18 cellular contexts compared by ENCODE assay signal in genomic region chr20:49420811-49421295, GRCh38.
A peak's percentile ranks its signal among the peaks of the same experiment; 100 is the strongest.
DNase-seq lines count a peak whose midpoint lies in the region; ATAC-seq and TF ChIP-seq lines count a peak whose summit lies in the region.
"Had no signal": no experiment of that assay in that cellular context is flagged by ENCODE, and none has a peak within 500 bp of the region (broad histone marks: within the 10 kb centered on the region; RNA-seq: fewer than 3 reads in every experiment).

No MANE protein-coding gene starts in this region.

- H3K27me3 Mint-ChIP-seq in activated T-helper 1 cell treated with anti-CD3 and anti-CD28 coated beads, Interleukin-12 subunit alpha, Interleukin-12 subunit beta, Interleukin-2, Interleukin-4 antibody, amounts not matched to agents 30 ng/mL and 10 ng/mL and 1 ng/mL, durations not matched to agents 14 hours and 24 hours and 36 hours (ENCODE audit: insufficient read depth) = peaks cover 20% of the 10 kb centered on the region
- H3K27me3 Mint-ChIP-seq: brain had no signal

- no peaks in the 10 kb centered on the region for H3K9me3 ChIP-seq in GM23248 (ENCODE audit: low read depth)
- H3K9me3 ChIP-seq in right cardiac atrium (ENCODE audit: control insufficient read depth, low read length) = no peaks in the 10 kb centered on the region
- H3K9me3 ChIP-seq in psoas muscle = no peaks in the 10 kb centered on the region

- H3K4me1 ChIP-seq in GM23248 (ENCODE audit: insufficient read depth) (no peaks in the 10 kb centered on the region), right cardiac atrium (ENCODE audit: control insufficient read depth, insufficient read depth, low read length) (peaks cover 4% of the 10 kb centered on the region), psoas muscle (peaks cover 33% of the 10 kb centered on the region)

- H3K27ac Mint-ChIP-seq in activated T-helper 1 cell treated with anti-CD3 and anti-CD28 coated beads, Interleukin-12 subunit alpha, Interleukin-12 subunit beta, Interleukin-2, Interleukin-4 antibody, amounts not matched to agents 30 ng/mL and 10 ng/mL and 1 ng/mL, durations not matched to agents 14 hours and 24 hours and 36 hours = no peak overlapping the region
- H3K27ac Mint-ChIP-seq: activated naive CD8-positive, alpha-beta T cell; CD4-positive, CD25-positive, alpha-beta regulatory T cell; H9; naive thymus-derived CD4-positive, alpha-beta T cell; stimulated activated naive B cell treated with anti-CD40 and anti-IgM and Interleukin-4, amounts not matched to agents 10 μg/mL and 1 μg/mL and 100 μg/mL, for 72 hours had no signal

- H3K4me3 ChIP-seq in GM23248 = no peak overlapping the region
- H3K4me3 ChIP-seq in cardiac fibroblast (replicated peaks in 1 of 2; ENCODE audit: low read depth in 2 of 2, low read length in 2 of 2) = no peak overlapping the region
- no peak overlapping the region for H3K4me3 ChIP-seq in right cardiac atrium (ENCODE audit: low read length)
- H3K4me3 ChIP-seq in psoas muscle = no peak overlapping the region

- no peaks in the 10 kb centered on the region for H3K9me3 Mint-ChIP-seq in activated T-helper 1 cell treated with anti-CD3 and anti-CD28 coated beads, Interleukin-12 subunit alpha, Interleukin-12 subunit beta, Interleukin-2, Interleukin-4 antibody, amounts not matched to agents 30 ng/mL and 10 ng/mL and 1 ng/mL, durations not matched to agents 14 hours and 24 hours and 36 hours
- H3K9me3 Mint-ChIP-seq: H9; naive thymus-derived CD4-positive, alpha-beta T cell; stimulated activated naive B cell treated with anti-CD40 and anti-IgM and Interleukin-4, amounts not matched to agents 10 μg/mL and 1 μg/mL and 100 μg/mL, for 72 hours had no signal

- H3K36me3 ChIP-seq in GM23248 (ENCODE audit: low read depth) (no peaks in the 10 kb centered on the region), psoas muscle (ENCODE audit: insufficient read depth in 1 of 2, low read depth in 1 of 2) (no peaks in the 10 kb centered on the region)

- intact Hi-C loops in right cardiac atrium (cut with DNase I) = no loop called here
- intact Hi-C loops in psoas muscle (cut with DNase I) = no loop called here
- intact Hi-C loops in activated T-helper 1 cell treated with anti-CD3 and anti-CD28 coated beads, Interleukin-12 subunit alpha, Interleukin-12 subunit beta, Interleukin-2, Interleukin-4 antibody, amounts not matched to agents 30 ng/mL and 10 ng/mL and 1 ng/mL, durations not matched to agents 14 hours and 24 hours and 36 hours (cut with micrococcal nuclease) = no loop called here

- H3K36me3 Mint-ChIP-seq in activated T-helper 1 cell treated with anti-CD3 and anti-CD28 coated beads, Interleukin-12 subunit alpha, Interleukin-12 subunit beta, Interleukin-2, Interleukin-4 antibody, amounts not matched to agents 30 ng/mL and 10 ng/mL and 1 ng/mL, durations not matched to agents 14 hours and 24 hours and 36 hours (ENCODE audit: low read depth) = no peaks in the 10 kb centered on the region
- H3K36me3 Mint-ChIP-seq: activated naive CD8-positive, alpha-beta T cell; brain; CD4-positive, CD25-positive, alpha-beta regulatory T cell; naive thymus-derived CD4-positive, alpha-beta T cell; stimulated activated naive B cell treated with anti-CD40 and anti-IgM and Interleukin-4, amounts not matched to agents 10 μg/mL and 1 μg/mL and 100 μg/mL, for 72 hours had no signal

- DNase-seq in GM23248 = peak; percentile 14
- DNase-seq in cardiac fibroblast (ENCODE audit: low read depth in 2 of 2) = peak; percentile 20 to 72
- DNase-seq in right cardiac atrium = no peak
- DNase-seq in psoas muscle = peak; percentile 81 to 89
- no peak for DNase-seq in activated T-helper 1 cell treated with anti-CD3 and anti-CD28 coated beads, Interleukin-12 subunit alpha, Interleukin-12 subunit beta, Interleukin-2, Interleukin-4 antibody, amounts not matched to agents 30 ng/mL and 10 ng/mL and 1 ng/mL, durations not matched to agents 14 hours and 24 hours and 36 hours (ENCODE audit: low spot score)
- no peak for DNase-seq in activated naive CD4-positive, alpha-beta T cell treated with Interleukin-2 at 50 U/mL for 16 hours
- DNase-seq: activated CD4-positive, alpha-beta T cell treated with anti-CD3 and anti-CD28 coated beads, Interleukin-2, amount 50 U/mL, for 1 hour; CD4-positive, CD25-positive, alpha-beta regulatory T cell; H9; naive thymus-derived CD4-positive, alpha-beta T cell; NCI-H1417; stimulated activated naive B cell treated with anti-CD40 and anti-IgM and Interleukin-4, amounts not matched to agents 10 μg/mL and 1 μg/mL and 100 μg/mL, for 72 hours; SW 1271 had no signal

- H3F3A ChIP-seq in GM23248 (ENCODE audit: insufficient read depth) = no peaks in the 10 kb centered on the region

- no peaks in the 10 kb centered on the region for H4K20me1 ChIP-seq in GM23248 (ENCODE audit: insufficient read depth)

- no peak overlapping the region for H3K4me2 ChIP-seq in GM23248 (ENCODE audit: unreplicated experiment)
- H3K4me2 ChIP-seq: KMS-11 had no signal

- 32 to 37% methylated on average over 6 of the region's 6 CpGs for WGBS in GM23248 (ENCODE audit: low coverage in 1 of 2, low lambda C conversion rate in 2 of 2, missing lambda C conversion rate in 2 of 2), 2 experiments
- WGBS in right cardiac atrium = 51% methylated on average over 6 of the region's 6 CpGs
- WGBS in psoas muscle, 3 donors = 36 to 57% (median 51%) methylated on average over 6 of the region's 6 CpGs

- no peak overlapping the region for H2AFZ ChIP-seq in GM23248

- no peak overlapping the region for H3K9ac ChIP-seq in GM23248
- H3K9ac ChIP-seq: KMS-11 had no signal

- no peak for ATAC-seq in right cardiac atrium
- ATAC-seq in psoas muscle = peak in 3 of 4 donors; percentile 59 to 68 (median 67)
- no peak for ATAC-seq in HG03280 (IDR thresholded peaks at IDR 0.05; ENCODE audit: unreplicated experiment)
- ATAC-seq in GM19035 (IDR thresholded peaks at IDR 0.05; ENCODE audit: unreplicated experiment) = no peak
- ATAC-seq: naive thymus-derived CD4-positive, alpha-beta T cell; stimulated activated naive B cell treated with anti-CD40 and anti-IgM and Interleukin-4, amounts not matched to agents 10 μg/mL and 1 μg/mL and 100 μg/mL, for 72 hours had no signal

- no peaks in the 10 kb centered on the region for H3K79me2 ChIP-seq in GM23248 (ENCODE audit: insufficient read depth)

- H3K27ac ChIP-seq in GM23248 (no peak overlapping the region), right cardiac atrium (ENCODE audit: low read length) (peak overlapping the region; percentile 34), psoas muscle (peak overlapping the region; percentile 50)
- H3K27ac ChIP-seq: KMS-11 had no signal

- in situ Hi-C loops in GM23248 (cut with MboI) = no loop called here

- H3K4me1 Mint-ChIP-seq in activated T-helper 1 cell treated with anti-CD3 and anti-CD28 coated beads, Interleukin-12 subunit alpha, Interleukin-12 subunit beta, Interleukin-2, Interleukin-4 antibody, amounts not matched to agents 30 ng/mL and 10 ng/mL and 1 ng/mL, durations not matched to agents 14 hours and 24 hours and 36 hours (ENCODE audit: low read depth) = no peaks in the 10 kb centered on the region
- H3K4me1 Mint-ChIP-seq: CD4-positive, CD25-positive, alpha-beta regulatory T cell; naive thymus-derived CD4-positive, alpha-beta T cell; stimulated activated naive B cell treated with anti-CD40 and anti-IgM and Interleukin-4, amounts not matched to agents 10 μg/mL and 1 μg/mL and 100 μg/mL, for 72 hours had no signal

- no peak for TF ChIP-seq CTCF in cardiac fibroblast (IDR thresholded peaks at IDR 0.05; ENCODE audit: low read depth, low read length)
- TF ChIP-seq CTCF in psoas muscle (IDR thresholded peaks at IDR 0.05) = no peak

- no peaks in the 10 kb centered on the region for H3K9me2 ChIP-seq in GM23248 (ENCODE audit: insufficient read depth)

- H3K4me3 Mint-ChIP-seq in activated T-helper 1 cell treated with anti-CD3 and anti-CD28 coated beads, Interleukin-12 subunit alpha, Interleukin-12 subunit beta, Interleukin-2, Interleukin-4 antibody, amounts not matched to agents 30 ng/mL and 10 ng/mL and 1 ng/mL, durations not matched to agents 14 hours and 24 hours and 36 hours = no peak overlapping the region
- H3K4me3 Mint-ChIP-seq: activated naive CD8-positive, alpha-beta T cell; brain; CD4-positive, CD25-positive, alpha-beta regulatory T cell; H9; naive thymus-derived CD4-positive, alpha-beta T cell; stimulated activated naive B cell treated with anti-CD40 and anti-IgM and Interleukin-4, amounts not matched to agents 10 μg/mL and 1 μg/mL and 100 μg/mL, for 72 hours had no signal

- H3K27me3 ChIP-seq in GM23248 (replicated peaks; ENCODE audit: insufficient read depth) (no peaks in the 10 kb centered on the region; the same call in none of the 2 replicates), right cardiac atrium (ENCODE audit: control insufficient read depth, insufficient read depth) (no peaks in the 10 kb centered on the region), psoas muscle (ENCODE audit: insufficient read depth in 3 of 3, low read length in 2 of 3) (no peaks in the 10 kb centered on the region)

Comparison
In these comparisons a context has a peak if more than half of its experiments do, and no peak if none do; other contexts are left out.
1. DNase-seq: peak in GM23248 (single experiment), cardiac fibroblast (2 of 2) and psoas muscle (2 of 2); none in right cardiac atrium (0 of 3), activated T-helper 1 cell treated with anti-CD3 and anti-CD28 coated beads, Interleukin-12 subunit alpha, Interleukin-12 subunit beta, Interleukin-2, Interleukin-4 antibody, amounts not matched to agents 30 ng/mL and 10 ng/mL and 1 ng/mL, durations not matched to agents 14 hours and 24 hours and 36 hours (single experiment) and activated naive CD4-positive, alpha-beta T cell treated with Interleukin-2 at 50 U/mL for 16 hours (single experiment).
2. ATAC-seq: peak in psoas muscle (3 of 4); none in right cardiac atrium (0 of 2), HG03280 (single experiment) and GM19035 (single experiment).